Comparison of ENCODE assay signal across 11 cellular contexts in the genomic region with DNA sequence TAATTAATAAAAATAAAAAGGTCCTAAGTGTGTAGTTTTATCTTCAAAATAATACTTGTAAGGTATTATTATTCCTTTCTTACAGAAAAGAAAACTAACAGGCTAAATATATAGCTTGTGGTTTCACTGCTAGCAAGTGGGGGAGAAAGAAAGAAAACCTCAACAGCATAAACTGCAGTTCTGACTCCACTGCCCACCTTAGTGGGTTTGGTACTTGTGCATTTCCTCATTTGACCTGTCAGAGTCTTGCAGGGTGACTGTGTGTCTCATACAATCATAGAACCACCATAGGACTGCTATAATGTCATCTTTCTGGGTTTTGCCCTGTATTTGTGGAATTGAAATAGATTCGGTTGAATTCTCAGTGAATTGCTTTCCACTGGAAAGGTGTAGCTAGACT.
A peak's percentile ranks its signal among the peaks of the same experiment; 100 is the strongest.
DNase-seq lines count a peak whose midpoint lies in the region; ATAC-seq and TF ChIP-seq lines count a peak whose summit lies in the region.
"Had no signal": no experiment of that assay in that cellular context is flagged by ENCODE, and none has a peak within 500 bp of the region (broad histone marks: within the 10 kb centered on the region; RNA-seq: fewer than 3 reads in every experiment).

No MANE protein-coding gene starts in this region.

- H3K36me3 ChIP-seq in GM06990 (ENCODE audit: control insufficient read depth, insufficient read depth, low read length), result no peaks in the 10 kb centered on the region
- H3K36me3 ChIP-seq: tibial artery had no signal

- no peak overlapping the region for H3K4me3 ChIP-seq in GM06990 (replicated peaks; ENCODE audit: low read depth, low read length)
- H3K4me3 ChIP-seq: hepatocyte, tibial artery had no signal

- no peaks in the 10 kb centered on the region for H3K27me3 ChIP-seq in GM06990 (replicated peaks; ENCODE audit: control insufficient read depth, insufficient read depth, low read length)
- H3K27me3 ChIP-seq: hepatocyte, tibial artery had no signal

- CTCF ChIA-PET in HEK293T (lab: Yijun Ruan, JAX), result no interaction called here

- POLR2A ChIA-PET in HEK293T (lab: Yijun Ruan, JAX), result no interaction called here

- peak; percentile 98 for ATAC-seq in GM19035 (IDR thresholded peaks at IDR 0.05; ENCODE audit: unreplicated experiment)
- peak; percentile 97 for ATAC-seq in GM21786 (IDR thresholded peaks at IDR 0.05; ENCODE audit: unreplicated experiment)
- ATAC-seq in HG03175 (IDR thresholded peaks at IDR 0.05; ENCODE audit: unreplicated experiment), result peak; percentile 99

- peak; percentile 49 for DNase-seq in GM06990 (ENCODE audit: extremely low read depth, insufficient read length)
- no peak for DNase-seq in 8988T
- no peak for DNase-seq in iPS-NIHi11 (ENCODE audit: low spot score)
- DNase-seq in HEK293T (ENCODE audit: extremely low spot score), result no peak
- no peak for DNase-seq in activated CD8-positive, alpha-beta memory T cell treated with anti-CD3 and anti-CD28 coated beads, Interleukin-2, amount 50 U/mL, for 48 hours
- DNase-seq: NCI-H1105, tibial artery had no signal

- TF ChIP-seq CTCF in GM06990 (IDR thresholded peaks at IDR 0.05; ENCODE audit: insufficient read depth, low read length, poor library complexity, severe bottlenecking), result no peak

TF ChIP-seq in HEK293T, 16 proteins besides CTCF, POLR2A, EP300 and RAD21:
- TF ChIP-seq ELF4 (IDR thresholded peaks at IDR 0.05) (no peak), NFRKB (IDR thresholded peaks at IDR 0.05) (no peak), FOXK2 (IDR thresholded peaks at IDR 0.05) (no peak), LEF1 (IDR thresholded peaks at IDR 0.05; ENCODE audit: borderline replicate concordance) (no peak), ARNT (IDR thresholded peaks at IDR 0.05) (no peak), SP1 (IDR thresholded peaks at IDR 0.05) (no peak), PKNOX1 (IDR thresholded peaks at IDR 0.05) (no peak), FOXA1 (IDR thresholded peaks at IDR 0.05) (no peak), FOXM1 (IDR thresholded peaks at IDR 0.05; ENCODE audit: borderline replicate concordance) (no peak), HDGF (IDR thresholded peaks at IDR 0.05; ENCODE audit: borderline replicate concordance) (no peak), BHLHE40 (IDR thresholded peaks at IDR 0.05; ENCODE audit: borderline replicate concordance) (no peak), L3MBTL2 (conservative IDR thresholded peaks at IDR 0.05) (no peak), TARDBP (IDR thresholded peaks at IDR 0.05) (no peak), ZNF384 (IDR thresholded peaks at IDR 0.05) (no peak), SUZ12 (IDR thresholded peaks at IDR 0.05) (no peak)
